31 cellular contexts compared by ENCODE assay signal in the genomic region with DNA sequence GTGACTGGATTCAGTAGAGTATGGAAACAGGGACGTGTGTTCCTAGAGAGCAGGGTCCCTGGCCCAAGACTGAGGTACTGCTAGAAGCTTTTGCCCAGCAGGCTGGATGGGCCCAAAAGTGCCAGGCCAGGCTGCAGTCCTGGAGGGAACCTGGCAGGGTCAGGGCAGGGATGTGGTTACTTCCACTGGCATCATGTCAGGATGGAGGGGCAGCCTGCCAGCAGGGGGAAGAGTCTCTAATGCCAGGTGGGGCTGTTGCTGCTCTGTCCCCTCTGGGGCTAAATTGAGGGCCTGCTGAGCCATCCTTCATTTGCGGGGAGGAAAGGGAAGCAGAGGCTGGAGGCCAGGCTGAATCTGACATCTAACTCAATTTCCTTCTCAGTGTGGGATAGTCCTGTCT. TPM values are rescaled to one million over a fixed set of nuclear protein-coding genes. Genes with fewer than 3 reads are reported as not detected.
DNase-seq lines count a peak whose midpoint lies in the region; ATAC-seq and TF ChIP-seq lines count a peak whose summit lies in the region.
"Had no signal": no experiment of that assay in that cellular context is flagged by ENCODE, and none has a peak within 500 bp of the region (broad histone marks: within the 10 kb centered on the region; RNA-seq: fewer than 3 reads in every experiment).

No MANE protein-coding gene starts in this region.

- no peak overlapping the region for H3K27ac Mint-ChIP-seq in activated T-helper 1 cell treated with anti-CD3 and anti-CD28 coated beads, Interleukin-12 subunit alpha, Interleukin-12 subunit beta, Interleukin-2, Interleukin-4 antibody, amounts not matched to agents 30 ng/mL and 10 ng/mL and 1 ng/mL, durations not matched to agents 14 hours and 24 hours and 36 hours
- H3K27ac Mint-ChIP-seq in MCF 10A (ENCODE audit: low read depth, unreplicated experiment), result no peak overlapping the region
- H3K27ac Mint-ChIP-seq: CD4-positive, alpha-beta T cell had no signal

- no TSS peak for BruUV-seq in MCF 10A (replicated peaks; lab: Mats Ljungman, UMichigan)

- H3K36me3 ChIP-seq in H7 (replicated peaks; ENCODE audit: control insufficient read depth, insufficient read depth, low read length), result no peaks in the 10 kb centered on the region
- H3K36me3 ChIP-seq: HAP-1, SJSA1 had no signal

- intact Hi-C loops in activated T-helper 1 cell treated with anti-CD3 and anti-CD28 coated beads, Interleukin-12 subunit alpha, Interleukin-12 subunit beta, Interleukin-2, Interleukin-4 antibody, amounts not matched to agents 30 ng/mL and 10 ng/mL and 1 ng/mL, durations not matched to agents 14 hours and 24 hours and 36 hours (cut with micrococcal nuclease), result no loop called here
- intact Hi-C loops in MCF 10A (cut with micrococcal nuclease), result no loop called here

- H3K4me3 ChIP-seq in H7 (ENCODE audit: insufficient read depth, low read depth, low read length), result no peak overlapping the region
- H3K4me3 ChIP-seq: A549; BLaER1 treated with 17β-estradiol and CSF1 and Interleukin-3, amounts not matched to agents 10 nM and 100 nM; HAP-1; PC-9; SJSA1 had no signal

- H3K9me3 Mint-ChIP-seq in activated T-helper 1 cell treated with anti-CD3 and anti-CD28 coated beads, Interleukin-12 subunit alpha, Interleukin-12 subunit beta, Interleukin-2, Interleukin-4 antibody, amounts not matched to agents 30 ng/mL and 10 ng/mL and 1 ng/mL, durations not matched to agents 14 hours and 24 hours and 36 hours, result no peaks in the 10 kb centered on the region
- H3K9me3 Mint-ChIP-seq in MCF 10A (ENCODE audit: unreplicated experiment), result no peaks in the 10 kb centered on the region
- H3K9me3 Mint-ChIP-seq: CD4-positive, alpha-beta T cell had no signal

- DNase-seq in G401 (ENCODE audit: low spot score) (peak; percentile 37), H7 (peak; percentile 64), cerebellum (ENCODE audit: low spot score) (peak; percentile 15), islet precursor cell (peak; percentile 43), NCI-H510A (lab: John Stamatoyannopoulos, UW) (no peak), MCF 10A (ENCODE audit: unreplicated experiment) (no peak)
- no peak for DNase-seq in activated T-helper 1 cell treated with anti-CD3 and anti-CD28 coated beads, Interleukin-12 subunit alpha, Interleukin-12 subunit beta, Interleukin-2, Interleukin-4 antibody, amounts not matched to agents 30 ng/mL and 10 ng/mL and 1 ng/mL, durations not matched to agents 14 hours and 24 hours and 36 hours (ENCODE audit: low spot score)
- DNase-seq: AML-193; CD4-positive, alpha-beta T cell; DMS79; EL; GF-D8; Karpas-422; MV-4-11; NCI-H1105; NCI-H1436 treated with DMSO at 0.1 percent for 48 hours; NCI-H187 treated with DMSO at 0.1 percent for 48 hours; NCI-H2171 treated with DMSO at 0.1 percent for 48 hours; NCI-H345; NCI-H524; NCI-H748 treated with DMSO at 0.1 percent for 48 hours; NK-92 treated with Interleukin-12 subunit alpha and Interleukin-12 subunit beta, amount 100 ng/mL, for 24 hours; PC-9; Right ventricle myocardium superior; RPMI8226; T-helper 1 cell had no signal

- peaks cover 8% of the 10 kb centered on the region for H3K36me3 Mint-ChIP-seq in activated T-helper 1 cell treated with anti-CD3 and anti-CD28 coated beads, Interleukin-12 subunit alpha, Interleukin-12 subunit beta, Interleukin-2, Interleukin-4 antibody, amounts not matched to agents 30 ng/mL and 10 ng/mL and 1 ng/mL, durations not matched to agents 14 hours and 24 hours and 36 hours (ENCODE audit: low read depth)
- H3K36me3 Mint-ChIP-seq in MCF 10A (ENCODE audit: insufficient read depth, unreplicated experiment), result no peaks in the 10 kb centered on the region

- in situ Hi-C loops in G401 (cut with HindIII; ENCODE audit: low sequenced_read_pairs), result no loop called here

- H3K27me3 ChIP-seq in H7 (ENCODE audit: control insufficient read depth, insufficient read depth, low read length), result no peaks in the 10 kb centered on the region
- H3K27me3 ChIP-seq: BLaER1 treated with 17β-estradiol and CSF1 and Interleukin-3, amounts not matched to agents 10 nM and 100 nM; SJSA1 had no signal

- ATAC-seq in HG03520 (IDR thresholded peaks at IDR 0.05; ENCODE audit: unreplicated experiment), result no peak
- ATAC-seq: A549 had no signal

- TF ChIP-seq CTCF in MCF 10A (IDR thresholded peaks at IDR 0.05; ENCODE audit: unreplicated experiment), result no peak

- CTCF ChIA-PET in MCF 10A (lab: Yijun Ruan, JAX), result no interaction called here

- H3K4me1 Mint-ChIP-seq in activated T-helper 1 cell treated with anti-CD3 and anti-CD28 coated beads, Interleukin-12 subunit alpha, Interleukin-12 subunit beta, Interleukin-2, Interleukin-4 antibody, amounts not matched to agents 30 ng/mL and 10 ng/mL and 1 ng/mL, durations not matched to agents 14 hours and 24 hours and 36 hours (ENCODE audit: low read depth), result peaks cover 11% of the 10 kb centered on the region
- H3K4me1 Mint-ChIP-seq in MCF 10A (ENCODE audit: insufficient read depth, unreplicated experiment), result no peaks in the 10 kb centered on the region

- H3K4me3 Mint-ChIP-seq in activated T-helper 1 cell treated with anti-CD3 and anti-CD28 coated beads, Interleukin-12 subunit alpha, Interleukin-12 subunit beta, Interleukin-2, Interleukin-4 antibody, amounts not matched to agents 30 ng/mL and 10 ng/mL and 1 ng/mL, durations not matched to agents 14 hours and 24 hours and 36 hours, result no peak overlapping the region
- H3K4me3 Mint-ChIP-seq in MCF 10A (ENCODE audit: unreplicated experiment), result no peak overlapping the region
- H3K4me3 Mint-ChIP-seq: CD4-positive, alpha-beta T cell had no signal

- POLR2A ChIA-PET in MCF 10A (lab: Yijun Ruan, JAX), result no interaction called here

- no peaks in the 10 kb centered on the region for H3K27me3 Mint-ChIP-seq in activated T-helper 1 cell treated with anti-CD3 and anti-CD28 coated beads, Interleukin-12 subunit alpha, Interleukin-12 subunit beta, Interleukin-2, Interleukin-4 antibody, amounts not matched to agents 30 ng/mL and 10 ng/mL and 1 ng/mL, durations not matched to agents 14 hours and 24 hours and 36 hours (ENCODE audit: insufficient read depth)
- no peaks in the 10 kb centered on the region for H3K27me3 Mint-ChIP-seq in MCF 10A (ENCODE audit: insufficient read depth, unreplicated experiment)
- H3K27me3 Mint-ChIP-seq: CD4-positive, alpha-beta T cell had no signal

RNA-seq across cellular contexts. Expression of gene ZDHHC14, which starts 17.2 kb away (rescaled TPM):
- 3.8 and 5.6 TPM in 2 replicates for total RNA-seq in G401 (2014; rRNA removed; shearing (Covaris generic))
- total RNA-seq in H7 (2014; rRNA removed; shearing (Covaris generic)), result 1.1 and 2.9 TPM in 2 replicates
- total RNA-seq in cerebellum, result 14.2 TPM
- total RNA-seq in activated T-helper 1 cell treated with anti-CD3 and anti-CD28 coated beads, Interleukin-12 subunit alpha, Interleukin-12 subunit beta, Interleukin-2, Interleukin-4 antibody, amounts not matched to agents 30 ng/mL and 10 ng/mL and 1 ng/mL, durations not matched to agents 14 hours and 24 hours and 36 hours, result 14.4 and 17.9 TPM in 2 replicates
- total RNA-seq in MCF 10A (2022), result 3.2 and 4.6 TPM in 2 replicates

Comparison
In these comparisons a context has a peak if more than half of its experiments do, and no peak if none do; other contexts are left out.
1. DNase-seq: peak in G401 (single experiment), H7 (single experiment), cerebellum (single experiment) and islet precursor cell (single experiment); none in activated T-helper 1 cell treated with anti-CD3 and anti-CD28 coated beads, Interleukin-12 subunit alpha, Interleukin-12 subunit beta, Interleukin-2, Interleukin-4 antibody, amounts not matched to agents 30 ng/mL and 10 ng/mL and 1 ng/mL, durations not matched to agents 14 hours and 24 hours and 36 hours (single experiment), NCI-H510A (single experiment) and MCF 10A (single experiment).